23 cellular contexts compared by ENCODE assay signal in genomic region chr12:45276154-45276553, GRCh38.
"Had no signal": no experiment of that assay in that cellular context is flagged by ENCODE, and none has a peak within 500 bp of the region (broad histone marks: within the 10 kb centered on the region; RNA-seq: fewer than 3 reads in every experiment).

No MANE protein-coding gene starts in this region.

- H3K9me3 ChIP-seq: esophagus muscularis mucosa, gastroesophageal sphincter, lower lobe of right lung, neutrophil had no signal

- H2AFZ ChIP-seq: parathyroid adenoma had no signal

- H3K4me3 ChIP-seq: esophagus muscularis mucosa, gastroesophageal sphincter, heart left ventricle, lower lobe of right lung had no signal

- FAIRE-seq: colon, islet of Langerhans had no signal

- H3K27me3 ChIP-seq: esophagus muscularis mucosa, foreskin keratinocyte, gastroesophageal sphincter, heart left ventricle, neutrophil had no signal

- H3K27ac ChIP-seq: epithelial cell of prostate, foreskin keratinocyte, heart left ventricle, lower lobe of right lung, neutrophil, parathyroid adenoma had no signal

- DNase-seq: central memory CD4-positive, alpha-beta T cell; effector CD8-positive, alpha-beta T cell; endodermal cell; foreskin keratinocyte; heart left ventricle; hippocampal formation; kidney glomerular epithelial cell; left ventricle myocardium superior; lower lobe of right lung; naive B cell; stimulated activated CD4-positive, alpha-beta T cell treated with anti-CD3 and anti-CD28 coated beads, Interleukin-2, amount 100 ng/mL, for 24 hours; stimulated activated CD4-positive, alpha-beta T cell treated with anti-CD3 and anti-CD28 coated beads, Interleukin-4, amount 100 ng/mL, for 24 hours; stimulated activated naive CD8-positive, alpha-beta T cell treated with anti-CD3 and anti-CD28 coated beads, Interleukin-15, Interleukin-2, amounts not matched to agents 100 U/mL and 50 U/mL, for 24 hours had no signal

- H3K36me3 ChIP-seq: esophagus muscularis mucosa, gastroesophageal sphincter, heart left ventricle, lower lobe of right lung, neutrophil had no signal

- ATAC-seq: foreskin keratinocyte; gastroesophageal sphincter; heart left ventricle; left ventricle myocardium superior; lower lobe of right lung; natural killer cell treated with Interleukin-12 subunit alpha and Interleukin-12 subunit beta and Interleukin-15 and Interleukin-18, amount 100 ng/mL, for 72 hours; sciatic nerve; stimulated activated memory B cell treated with anti-CD40 and anti-IgM and Interleukin-4, amounts not matched to agents 10 μg/mL and 1 μg/mL and 100 μg/mL, for 72 hours; stimulated activated naive CD8-positive, alpha-beta T cell treated with anti-CD3 and anti-CD28 coated beads, Interleukin-15, Interleukin-2, amounts not matched to agents 100 U/mL and 50 U/mL, for 24 hours had no signal

- H3K9ac ChIP-seq: parathyroid adenoma had no signal
